Comparison of ENCODE assay signal across 8 cellular contexts in genomic region chr1:184843732-184844495, GRCh38.
A peak's percentile ranks its signal among the peaks of the same experiment; 100 is the strongest.
DNase-seq lines count a peak whose midpoint lies in the region; ATAC-seq and TF ChIP-seq lines count a peak whose summit lies in the region.

No MANE protein-coding gene starts in this region.

- WGBS in SK-N-SH (ENCODE audit: low lambda C conversion rate) = 41% methylated on average over 6 of the region's 6 CpGs

- DNase-seq in NCI-H2107 treated with DMSO at 0.1 percent for 48 hours (lab: John Stamatoyannopoulos, UW; ENCODE audit: unreplicated experiment) (peak; percentile 47), NCI-H510A treated with DMSO at 0.1 percent for 48 hours (lab: John Stamatoyannopoulos, UW) (no peak), HAP-1 (ENCODE audit: low spot score in 2 of 2) (no peak), SK-N-SH (no peak)
- DNase-seq in activated naive CD8-positive, alpha-beta T cell treated with anti-CD3 and anti-CD28 coated beads for 36 hours = peak; percentile 58
- peak; percentile 46 for DNase-seq in stimulated activated naive CD4-positive, alpha-beta T cell treated with Interleukin-2 at 50 U/mL for 16 hours (lab: John Stamatoyannopoulos, UW)

- H3K4me2 ChIP-seq in SK-N-SH = no peak overlapping the region

- in situ Hi-C loops in HAP-1 (cut with MboI; ENCODE audit: low sequenced_read_pairs) = no loop called here

- H3K9me3 Mint-ChIP-seq in activated naive CD8-positive, alpha-beta T cell treated with anti-CD3 and anti-CD28 coated beads for 36 hours = no peaks in the 10 kb centered on the region

- TF ChIP-seq CTCF in HEK293 (tag by site-specific recombination; IDR thresholded peaks at IDR 0.05) (no peak), SK-N-SH (IDR thresholded peaks at IDR 0.05) (no peak)

- no peaks in the 10 kb centered on the region for H3K79me2 ChIP-seq in SK-N-SH (ENCODE audit: insufficient read depth)

- peaks cover 10% of the 10 kb centered on the region for H3F3A ChIP-seq in SK-N-SH (replicated peaks; ENCODE audit: insufficient read depth)

- no peaks in the 10 kb centered on the region for H3K27me3 Mint-ChIP-seq in activated naive CD8-positive, alpha-beta T cell treated with anti-CD3 and anti-CD28 coated beads for 36 hours

- no peaks in the 10 kb centered on the region for H3K4me1 ChIP-seq in HEK293 (ENCODE audit: control insufficient read depth, insufficient read depth, low read length)
- no peaks in the 10 kb centered on the region for H3K4me1 ChIP-seq in HAP-1
- H3K4me1 ChIP-seq in SK-N-SH (ENCODE audit: control insufficient read depth in 1 of 2, insufficient read depth in 2 of 2, low read depth in 1 of 2, low read length in 1 of 2) = no peaks in the 10 kb centered on the region; a peak in 1 of 4 replicates

- H3K4me3 ChIP-seq in HEK293 (ENCODE audit: low read depth, low read length) (no peak overlapping the region), HAP-1 (no peak overlapping the region), SK-N-SH (ENCODE audit: low read depth in 2 of 2, low read length in 1 of 2) (no peak overlapping the region)

- H3K4me3 Mint-ChIP-seq in activated naive CD8-positive, alpha-beta T cell treated with anti-CD3 and anti-CD28 coated beads for 36 hours = no peak overlapping the region

- H2AFZ ChIP-seq in SK-N-SH (ENCODE audit: low read depth) = no peak overlapping the region

- H3K36me3 ChIP-seq in HEK293 (ENCODE audit: control insufficient read depth in 2 of 2, insufficient read depth in 1 of 2, low read length in 2 of 2) (no peaks in the 10 kb centered on the region), HAP-1 (replicated peaks) (no peaks in the 10 kb centered on the region), SK-N-SH (replicated peaks in 1 of 2; ENCODE audit: control insufficient read depth in 1 of 2, insufficient read depth in 2 of 2, low read length in 1 of 2) (peaks cover 0 to 2% of the 10 kb centered on the region in 2 experiments)

- H4K20me1 ChIP-seq in SK-N-SH (ENCODE audit: insufficient read depth) = no peaks in the 10 kb centered on the region

- POLR2A ChIA-PET in HEK293 (lab: Yijun Ruan, JAX) = no interaction called here
- POLR2A ChIA-PET in SK-N-SH (lab: Yijun Ruan, JAX) = no interaction called here

- H3K27me3 ChIP-seq in HAP-1 (ENCODE audit: low read depth) (no peaks in the 10 kb centered on the region), SK-N-SH (ENCODE audit: insufficient read depth) (no peaks in the 10 kb centered on the region)

- CTCF ChIA-PET in HEK293 (lab: Yijun Ruan, JAX) = no interaction called here
- CTCF ChIA-PET in SK-N-SH (lab: Yijun Ruan, JAX) = interaction anchor here (1.9 kb wide), 1 partner anchor 326 kb away, joined by 5 read pairs; no protein-coding TSS in a partner anchor

- H3K4me1 Mint-ChIP-seq in activated naive CD8-positive, alpha-beta T cell treated with anti-CD3 and anti-CD28 coated beads for 36 hours = peaks cover 17% of the 10 kb centered on the region

- TF ChIP-seq RAD21 in SK-N-SH (IDR thresholded peaks at IDR 0.05; ENCODE audit: low read length) = no peak

- H3K27ac ChIP-seq in HEK293 (ENCODE audit: extremely low read depth, low read depth, low read length) (no peak overlapping the region), SK-N-SH (ENCODE audit: low read depth in 2 of 2, low read length in 1 of 2) (no peak overlapping the region)

- H3K9me3 ChIP-seq in HEK293 (ENCODE audit: control insufficient read depth, insufficient read depth, low read depth, low read length) = no peaks in the 10 kb centered on the region
- H3K9me3 ChIP-seq in HAP-1 = no peaks in the 10 kb centered on the region
- H3K9me3 ChIP-seq in SK-N-SH = no peaks in the 10 kb centered on the region

- TF ChIP-seq EP300 in SK-N-SH (IDR thresholded peaks at IDR 0.05; ENCODE audit: borderline replicate concordance in 1 of 2, low read depth in 1 of 2, low read length in 1 of 2) = no peak

- H3K36me3 Mint-ChIP-seq in activated naive CD8-positive, alpha-beta T cell treated with anti-CD3 and anti-CD28 coated beads for 36 hours = no peaks in the 10 kb centered on the region

- no peak overlapping the region for H3K27ac Mint-ChIP-seq in activated naive CD8-positive, alpha-beta T cell treated with anti-CD3 and anti-CD28 coated beads for 36 hours

- H3K9ac ChIP-seq in SK-N-SH = no peak overlapping the region

- no peaks in the 10 kb centered on the region for H3K9me2 ChIP-seq in SK-N-SH

- peak; percentile 93 for ATAC-seq in GM18499 (IDR thresholded peaks at IDR 0.05; ENCODE audit: insufficient read depth, unreplicated experiment)

TF ChIP-seq in HEK293, 187 proteins besides CTCF, POLR2A, EP300 and RAD21:
- TF ChIP-seq ZSCAN30 (tag by site-specific recombination; IDR thresholded peaks at IDR 0.05) (no peak), KLF1 (tag by site-specific recombination; IDR thresholded peaks at IDR 0.05) (peak; percentile 92), ZNF335 (tag by site-specific recombination; conservative IDR thresholded peaks at IDR 0.05) (0 out of 2 replicates have a peak, but pooled peaks have one; percentile 17)
TF ChIP-seq in HEK293: peak in this region for 2.

TF ChIP-seq in SK-N-SH, 30 proteins besides CTCF, POLR2A, EP300 and RAD21:
- TF ChIP-seq IRF3 (IDR thresholded peaks at IDR 0.05; ENCODE audit: low read depth, low read length) (no peak), REST (IDR thresholded peaks at IDR 0.05; ENCODE audit: low read depth, low read length) (no peak), EZH2phosphoT487 (IDR thresholded peaks at IDR 0.05; ENCODE audit: borderline replicate concordance, low read depth) (no peak), YY1 (IDR thresholded peaks at IDR 0.05; ENCODE audit: low read depth) (no peak)
TF ChIP-seq in SK-N-SH: peak in this region for 0.

Comparison
In these comparisons a context has a peak if more than half of its experiments do, and no peak if none do; other contexts are left out.
1. DNase-seq: peak in NCI-H2107 treated with DMSO at 0.1 percent for 48 hours (single experiment), activated naive CD8-positive, alpha-beta T cell treated with anti-CD3 and anti-CD28 coated beads for 36 hours (single experiment) and stimulated activated naive CD4-positive, alpha-beta T cell treated with Interleukin-2 at 50 U/mL for 16 hours (single experiment); none in NCI-H510A treated with DMSO at 0.1 percent for 48 hours (single experiment), HAP-1 (0 of 2) and SK-N-SH (single experiment).